19 cellular contexts compared by ENCODE assay signal in genomic region chr11:2299773-2300172, GRCh38. TPM values are rescaled to one million over a fixed set of nuclear protein-coding genes. Genes with fewer than 3 reads are reported as not detected.
DNase-seq lines count a peak whose midpoint lies in the region; ATAC-seq, FAIRE-seq and TF ChIP-seq lines count a peak whose summit lies in the region.
"Had no signal": no experiment of that assay in that cellular context is flagged by ENCODE, and none has a peak within 500 bp of the region (broad histone marks: within the 10 kb centered on the region; RNA-seq: fewer than 3 reads in every experiment).

No MANE protein-coding gene starts in this region.

- no peak for TF ChIP-seq POLR2A in GM12892 (IDR thresholded peaks at IDR 0.05; ENCODE audit: low read depth, low read length)

- no peaks in the 10 kb centered on the region for H3K27me3 Mint-ChIP-seq in activated CD8-positive, alpha-beta memory T cell treated with anti-CD3 and anti-CD28 coated beads, Interleukin-2, amount 10 ng/mL, durations not matched to agents 7 days and 5 days
- no peaks in the 10 kb centered on the region for H3K27me3 Mint-ChIP-seq in IgD-negative memory B cell
- H3K27me3 Mint-ChIP-seq in osteocyte (ENCODE audit: unreplicated experiment): peaks cover 6% of the 10 kb centered on the region

- peak; percentile 39 for DNase-seq in activated CD8-positive, alpha-beta memory T cell treated with anti-CD3 and anti-CD28 coated beads, Interleukin-2, amount 10 ng/mL, durations not matched to agents 7 days and 5 days
- no peak for DNase-seq in activated CD8-positive, alpha-beta memory T cell treated with anti-CD3 and anti-CD28 coated beads, Interleukin-2, amount 50 U/mL, for 4 hours
- no peak for DNase-seq in effector memory CD4-positive, alpha-beta T cell
- DNase-seq in osteocyte (ENCODE audit: extremely low spot score, unreplicated experiment): peak; percentile 70
- DNase-seq in stimulated activated CD4-positive, alpha-beta T cell treated with anti-CD3 and anti-CD28 coated beads, Interleukin-1b, Interleukin-23, amount 100 ng/mL, for 48 hours: no peak
- no peak for DNase-seq in GM12892 (ENCODE audit: insufficient read length)
- DNase-seq: IMR-90; NCI-H2081 treated with DMSO at 0.1 percent for 48 hours; NCI-H510A treated with DMSO at 0.1 percent for 48 hours; stimulated activated CD4-positive, alpha-beta T cell treated with anti-CD3 and anti-CD28 coated beads, Interleukin-15, amount 100 ng/mL, for 24 hours had no signal

- H3K9me3 Mint-ChIP-seq in activated CD8-positive, alpha-beta memory T cell treated with anti-CD3 and anti-CD28 coated beads, Interleukin-2, amount 10 ng/mL, durations not matched to agents 7 days and 5 days (ENCODE audit: low read depth): no peaks in the 10 kb centered on the region
- H3K9me3 Mint-ChIP-seq in IgD-negative memory B cell (no peaks in the 10 kb centered on the region), osteocyte (ENCODE audit: unreplicated experiment) (no peaks in the 10 kb centered on the region)
- H3K9me3 Mint-ChIP-seq: neural progenitor cell had no signal

- FAIRE-seq in GM12892 (lab: Jason Lieb, UNC): no peak
- FAIRE-seq: islet of Langerhans, urothelium cell line had no signal

- H3K36me3 Mint-ChIP-seq in activated CD8-positive, alpha-beta memory T cell treated with anti-CD3 and anti-CD28 coated beads, Interleukin-2, amount 10 ng/mL, durations not matched to agents 7 days and 5 days: peaks cover 5% of the 10 kb centered on the region
- no peaks in the 10 kb centered on the region for H3K36me3 Mint-ChIP-seq in IgD-negative memory B cell
- no peaks in the 10 kb centered on the region for H3K36me3 Mint-ChIP-seq in osteocyte (ENCODE audit: unreplicated experiment)
- H3K36me3 Mint-ChIP-seq: neural progenitor cell had no signal

- peak overlapping the region; percentile 50 for H3K27ac ChIP-seq in effector memory CD4-positive, alpha-beta T cell (ENCODE audit: insufficient read depth, low read length, poor library complexity, severe bottlenecking)
- H3K27ac ChIP-seq: cardiac muscle cell, neural progenitor cell had no signal

- peaks cover 55% of the 10 kb centered on the region for H3K4me1 ChIP-seq in effector memory CD4-positive, alpha-beta T cell (ENCODE audit: control insufficient read depth, insufficient read depth, low read length, poor library complexity, severe bottlenecking)
- H3K4me1 ChIP-seq: neural progenitor cell had no signal

- no peak for ATAC-seq in activated CD8-positive, alpha-beta memory T cell treated with anti-CD3 and anti-CD28 coated beads, Interleukin-2, amount 10 ng/mL, durations not matched to agents 7 days and 5 days
- no peak for ATAC-seq in GM19397 (IDR thresholded peaks at IDR 0.05; ENCODE audit: unreplicated experiment)

- H3K27me3 ChIP-seq in effector memory CD4-positive, alpha-beta T cell (replicated peaks; ENCODE audit: control insufficient read depth, insufficient read depth, low read length, poor library complexity, severe bottlenecking): no peaks in the 10 kb centered on the region
- H3K27me3 ChIP-seq: right atrium auricular region had no signal

- H3K4me3 ChIP-seq in effector memory CD4-positive, alpha-beta T cell (ENCODE audit: insufficient read depth, low read depth, low read length, poor library complexity, severe bottlenecking): no peak overlapping the region
- H3K4me3 ChIP-seq: cardiac muscle cell, neural progenitor cell, right atrium auricular region had no signal

- peak overlapping the region; percentile 72 for H3K27ac Mint-ChIP-seq in activated CD8-positive, alpha-beta memory T cell treated with anti-CD3 and anti-CD28 coated beads, Interleukin-2, amount 10 ng/mL, durations not matched to agents 7 days and 5 days
- H3K27ac Mint-ChIP-seq in IgD-negative memory B cell (peak overlapping the region in 2 of 3 donors; percentile 59 to 62), osteocyte (ENCODE audit: unreplicated experiment) (no peak overlapping the region)
- H3K27ac Mint-ChIP-seq: neural progenitor cell had no signal

- H3K4me3 Mint-ChIP-seq in activated CD8-positive, alpha-beta memory T cell treated with anti-CD3 and anti-CD28 coated beads, Interleukin-2, amount 10 ng/mL, durations not matched to agents 7 days and 5 days: peak overlapping the region; percentile 40
- peak overlapping the region; percentile 30 to 92 (median 60) for H3K4me3 Mint-ChIP-seq in IgD-negative memory B cell
- H3K4me3 Mint-ChIP-seq in osteocyte (ENCODE audit: unreplicated experiment): no peak overlapping the region
- H3K4me3 Mint-ChIP-seq: neural progenitor cell had no signal

- H3K4me1 Mint-ChIP-seq in activated CD8-positive, alpha-beta memory T cell treated with anti-CD3 and anti-CD28 coated beads, Interleukin-2, amount 10 ng/mL, durations not matched to agents 7 days and 5 days: peaks cover 37% of the 10 kb centered on the region
- H3K4me1 Mint-ChIP-seq in IgD-negative memory B cell (peaks cover 7 to 17% (median 17%) of the 10 kb centered on the region in 3 donors), osteocyte (ENCODE audit: unreplicated experiment) (peaks cover 16% of the 10 kb centered on the region)

- no peak for TF ChIP-seq CTCF in osteocyte (IDR thresholded peaks at IDR 0.05)

- H3K36me3 ChIP-seq in effector memory CD4-positive, alpha-beta T cell (ENCODE audit: control insufficient read depth, insufficient read depth, low read length): peaks cover 24% of the 10 kb centered on the region
- H3K36me3 ChIP-seq: cardiac muscle cell, neural progenitor cell, right atrium auricular region had no signal

- CTCF ChIA-PET in activated CD8-positive, alpha-beta memory T cell treated with anti-CD3 and anti-CD28 coated beads, Interleukin-2, amount 10 ng/mL, durations not matched to agents 7 days and 5 days (lab: Charles Lee): interaction anchor here (0.7 to 10.3 kb wide), 14 partner anchors 8 to 593 kb away, joined by 3 to 432 read pairs (median 4); partner anchors contain the start of gene TSSC4

- no peaks in the 10 kb centered on the region for H3K9me3 ChIP-seq in effector memory CD4-positive, alpha-beta T cell (ENCODE audit: control insufficient read depth, low read length)
- H3K9me3 ChIP-seq: right atrium auricular region had no signal

RNA-seq across cellular contexts. Expression of gene C11orf21, which starts 1.9 kb away (rescaled TPM):
- total RNA-seq in activated CD8-positive, alpha-beta memory T cell treated with anti-CD3 and anti-CD28 coated beads, Interleukin-2, amount 10 ng/mL, durations not matched to agents 7 days and 5 days: 10 to 100 TPM; 28.3 to 49.2 TPM
- 6.2 TPM for polyA plus RNA-seq in IgD-negative memory B cell
- 0.16 TPM in 1 of 2 replicates, not detected in the other for total RNA-seq in osteocyte
- polyA plus RNA-seq in GM12892 (2012; ENCODE audit: missing spikeins): 0.19 TPM
- total RNA-seq: A673, IMR-90 had no signal
- polyA plus RNA-seq: IMR-90 had no signal

RNA-seq across cellular contexts. Expression of gene TSPAN32, which starts 2.0 kb away (rescaled TPM):
- total RNA-seq in activated CD8-positive, alpha-beta memory T cell treated with anti-CD3 and anti-CD28 coated beads, Interleukin-2, amount 10 ng/mL, durations not matched to agents 7 days and 5 days: 10 to 100 TPM; 20.5 to 41.4 TPM
- 7.1 TPM for polyA plus RNA-seq in IgD-negative memory B cell
- 0.76 and 1.2 TPM in 2 replicates for total RNA-seq in osteocyte
- polyA plus RNA-seq in GM12892 (2012; ENCODE audit: missing spikeins): not detected
- total RNA-seq: A673, IMR-90 had no signal

RNA-seq across cellular contexts. Expression of gene ASCL2, which starts 29.4 kb away (rescaled TPM):
- total RNA-seq in activated CD8-positive, alpha-beta memory T cell treated with anti-CD3 and anti-CD28 coated beads, Interleukin-2, amount 10 ng/mL, durations not matched to agents 7 days and 5 days: under 1 TPM; 0.12 to 0.15 TPM
- polyA plus RNA-seq in IgD-negative memory B cell: 5.0 TPM
- total RNA-seq in osteocyte: not detected in 2 replicates
- not detected for polyA plus RNA-seq in GM12892 (2012; ENCODE audit: missing spikeins)
- total RNA-seq: A673; cardiac muscle cell; IMR-90; T-helper 1 cell treated with Interleukin-12 subunit alpha and Interleukin-12 subunit beta and Interleukin-4 antibody, amounts not matched to agents 30 ng/mL and 1 ng/mL, for 36 hours had no signal
- polyA plus RNA-seq: cardiac muscle cell, IMR-90 had no signal

Comparison
In these comparisons a context has a peak if more than half of its experiments do, and no peak if none do; other contexts are left out.
1. DNase-seq: peak in activated CD8-positive, alpha-beta memory T cell treated with anti-CD3 and anti-CD28 coated beads, Interleukin-2, amount 10 ng/mL, durations not matched to agents 7 days and 5 days (single experiment) and osteocyte (single experiment); none in activated CD8-positive, alpha-beta memory T cell treated with anti-CD3 and anti-CD28 coated beads, Interleukin-2, amount 50 U/mL, for 4 hours (single experiment), effector memory CD4-positive, alpha-beta T cell (0 of 3), stimulated activated CD4-positive, alpha-beta T cell treated with anti-CD3 and anti-CD28 coated beads, Interleukin-1b, Interleukin-23, amount 100 ng/mL, for 48 hours (single experiment) and GM12892 (single experiment).
2. RNA of gene C11orf21, which starts 1.9 kb away (total RNA-seq): 28.3 to 49.2 TPM in activated CD8-positive, alpha-beta memory T cell treated with anti-CD3 and anti-CD28 coated beads, Interleukin-2, amount 10 ng/mL, durations not matched to agents 7 days and 5 days; 0.16 TPM in osteocyte; every median in the first group is over 10 times any median in the second.